In the genomic region with DNA sequence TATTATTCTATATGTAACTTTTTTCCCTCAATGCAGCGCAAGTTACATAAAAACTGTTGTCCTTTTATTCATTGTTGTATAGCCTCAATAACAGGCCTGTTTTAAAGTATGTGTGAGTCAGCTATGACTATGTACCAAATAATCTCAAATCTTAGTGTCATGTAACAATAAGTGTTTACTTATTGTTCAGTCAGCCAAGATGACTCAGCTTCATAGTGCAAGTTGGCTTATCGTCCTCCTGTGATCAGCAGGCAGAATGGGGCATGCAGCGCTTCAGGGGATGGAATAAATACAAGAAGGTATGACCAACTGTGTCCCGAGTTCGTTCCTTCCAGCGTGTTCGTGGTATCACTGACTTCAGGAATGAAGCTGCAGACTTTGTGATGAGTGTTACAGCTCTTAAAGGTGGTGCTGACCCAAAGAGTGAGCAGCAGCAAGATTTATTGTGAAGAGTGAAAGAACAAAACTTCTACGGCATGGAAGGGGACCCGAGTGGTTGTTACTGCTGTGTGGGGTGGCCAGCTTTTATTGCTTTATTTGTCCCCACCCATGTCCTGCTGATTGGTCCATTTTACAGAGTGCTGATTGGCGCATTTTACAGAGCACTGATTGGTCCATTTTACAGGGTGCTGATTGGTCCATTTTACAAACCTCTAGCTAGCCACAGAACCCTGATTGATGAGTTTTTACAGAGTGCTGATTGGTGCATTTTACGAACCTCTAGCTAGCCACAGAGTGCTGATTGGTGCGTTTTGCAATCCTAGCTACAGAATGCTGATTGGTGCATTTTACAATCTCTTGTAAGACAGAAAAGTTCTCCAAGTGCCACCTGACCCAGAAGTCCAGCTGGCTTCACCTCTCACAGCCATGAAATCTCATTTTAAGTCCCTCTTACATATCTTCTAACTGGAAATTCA, we compare ENCODE assay signal across 1 cellular context.
TF ChIP-seq lines count a peak whose summit lies in the region.

No MANE protein-coding gene starts in this region.

TF ChIP-seq in HEK293, 187 proteins besides CTCF, POLR2A, EP300 and RAD21 (continued from another document and continues in another):
- TF ChIP-seq SP2 (tag by site-specific recombination; IDR thresholded peaks at IDR 0.05): no peak
- TF ChIP-seq ZNF175 (tag by site-specific recombination; IDR thresholded peaks at IDR 0.05): no peak
- no peak for TF ChIP-seq KLF7 (tag by site-specific recombination; IDR thresholded peaks at IDR 0.05; ENCODE audit: borderline replicate concordance)
- no peak for TF ChIP-seq ZNF837 (tag by site-specific recombination; IDR thresholded peaks at IDR 0.05)
- TF ChIP-seq RBAK (tag by site-specific recombination; IDR thresholded peaks at IDR 0.05): peak; percentile 71; the same call in 1 of the 2 replicates
- no peak for TF ChIP-seq ZNF473 (tag by site-specific recombination; IDR thresholded peaks at IDR 0.05)
- TF ChIP-seq ZNF335 (tag by site-specific recombination; conservative IDR thresholded peaks at IDR 0.05): peak; percentile 41
- no peak for TF ChIP-seq ZNF423 (tag by site-specific recombination; IDR thresholded peaks at IDR 0.05)
- TF ChIP-seq ZFP37 (tag by site-specific recombination; IDR thresholded peaks at IDR 0.05): 0 out of 2 replicates have a peak, but pooled peaks have one; percentile 61
- TF ChIP-seq, protein P1, sequence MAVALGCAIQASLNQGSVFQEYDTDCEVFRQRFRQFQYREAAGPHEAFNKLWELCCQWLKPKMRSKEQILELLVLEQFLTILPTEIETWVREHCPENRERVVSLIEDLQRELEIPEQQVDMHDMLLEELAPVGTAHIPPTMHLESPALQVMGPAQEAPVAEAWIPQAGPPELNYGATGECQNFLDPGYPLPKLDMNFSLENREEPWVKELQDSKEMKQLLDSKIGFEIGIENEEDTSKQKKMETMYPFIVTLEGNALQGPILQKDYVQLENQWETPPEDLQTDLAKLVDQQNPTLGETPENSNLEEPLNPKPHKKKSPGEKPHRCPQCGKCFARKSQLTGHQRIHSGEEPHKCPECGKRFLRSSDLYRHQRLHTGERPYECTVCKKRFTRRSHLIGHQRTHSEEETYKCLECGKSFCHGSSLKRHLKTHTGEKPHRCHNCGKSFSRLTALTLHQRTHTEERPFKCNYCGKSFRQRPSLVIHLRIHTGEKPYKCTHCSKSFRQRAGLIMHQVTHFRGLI (tag by site-specific recombination; IDR thresholded peaks at IDR 0.05): no peak
- TF ChIP-seq ZNF184 (tag by site-specific recombination; IDR thresholded peaks at IDR 0.05): peak; percentile 92
- no peak for TF ChIP-seq ZNF48 (tag by site-specific recombination; IDR thresholded peaks at IDR 0.05)
- 0 out of 2 replicates have a peak, but pooled peaks have one; percentile 19 for TF ChIP-seq ZNF843 (tag by site-specific recombination; IDR thresholded peaks at IDR 0.05)
- peak; percentile 40; the same call in 1 of the 2 replicates for TF ChIP-seq SP3 (tag by site-specific recombination; IDR thresholded peaks at IDR 0.05)
- no peak for TF ChIP-seq ZNF24 (tag by site-specific recombination; IDR thresholded peaks at IDR 0.05)
- no peak for TF ChIP-seq ZNF132 (tag by site-specific recombination; IDR thresholded peaks at IDR 0.05; ENCODE audit: borderline replicate concordance)
- TF ChIP-seq ZNF664 (tag by site-specific recombination; IDR thresholded peaks at IDR 0.05): no peak
- no peak for TF ChIP-seq ZNF830 (tag by site-specific recombination; IDR thresholded peaks at IDR 0.05; ENCODE audit: low read depth)
- no peak for TF ChIP-seq ZFP41 (tag by site-specific recombination; IDR thresholded peaks at IDR 0.05; ENCODE audit: borderline replicate concordance)
- TF ChIP-seq, protein P2, sequence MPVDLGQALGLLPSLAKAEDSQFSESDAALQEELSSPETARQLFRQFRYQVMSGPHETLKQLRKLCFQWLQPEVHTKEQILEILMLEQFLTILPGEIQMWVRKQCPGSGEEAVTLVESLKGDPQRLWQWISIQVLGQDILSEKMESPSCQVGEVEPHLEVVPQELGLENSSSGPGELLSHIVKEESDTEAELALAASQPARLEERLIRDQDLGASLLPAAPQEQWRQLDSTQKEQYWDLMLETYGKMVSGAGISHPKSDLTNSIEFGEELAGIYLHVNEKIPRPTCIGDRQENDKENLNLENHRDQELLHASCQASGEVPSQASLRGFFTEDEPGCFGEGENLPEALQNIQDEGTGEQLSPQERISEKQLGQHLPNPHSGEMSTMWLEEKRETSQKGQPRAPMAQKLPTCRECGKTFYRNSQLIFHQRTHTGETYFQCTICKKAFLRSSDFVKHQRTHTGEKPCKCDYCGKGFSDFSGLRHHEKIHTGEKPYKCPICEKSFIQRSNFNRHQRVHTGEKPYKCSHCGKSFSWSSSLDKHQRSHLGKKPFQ (tag by site-specific recombination; IDR thresholded peaks at IDR 0.05): no peak
- no peak for TF ChIP-seq ZNF324 (tag by site-specific recombination; IDR thresholded peaks at IDR 0.05)
- no peak for TF ChIP-seq ZBTB1 (tag by site-specific recombination; IDR thresholded peaks at IDR 0.05)
- TF ChIP-seq, protein P3, sequence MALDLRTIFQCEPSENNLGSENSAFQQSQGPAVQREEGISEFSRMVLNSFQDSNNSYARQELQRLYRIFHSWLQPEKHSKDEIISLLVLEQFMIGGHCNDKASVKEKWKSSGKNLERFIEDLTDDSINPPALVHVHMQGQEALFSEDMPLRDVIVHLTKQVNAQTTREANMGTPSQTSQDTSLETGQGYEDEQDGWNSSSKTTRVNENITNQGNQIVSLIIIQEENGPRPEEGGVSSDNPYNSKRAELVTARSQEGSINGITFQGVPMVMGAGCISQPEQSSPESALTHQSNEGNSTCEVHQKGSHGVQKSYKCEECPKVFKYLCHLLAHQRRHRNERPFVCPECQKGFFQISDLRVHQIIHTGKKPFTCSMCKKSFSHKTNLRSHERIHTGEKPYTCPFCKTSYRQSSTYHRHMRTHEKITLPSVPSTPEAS (tag by site-specific recombination; IDR thresholded peaks at IDR 0.05): no peak
- no peak for TF ChIP-seq KLF1 (tag by site-specific recombination; IDR thresholded peaks at IDR 0.05)
- no peak for TF ChIP-seq ZNF221 (tag by site-specific recombination; IDR thresholded peaks at IDR 0.05; ENCODE audit: borderline replicate concordance)
- TF ChIP-seq, protein P4, sequence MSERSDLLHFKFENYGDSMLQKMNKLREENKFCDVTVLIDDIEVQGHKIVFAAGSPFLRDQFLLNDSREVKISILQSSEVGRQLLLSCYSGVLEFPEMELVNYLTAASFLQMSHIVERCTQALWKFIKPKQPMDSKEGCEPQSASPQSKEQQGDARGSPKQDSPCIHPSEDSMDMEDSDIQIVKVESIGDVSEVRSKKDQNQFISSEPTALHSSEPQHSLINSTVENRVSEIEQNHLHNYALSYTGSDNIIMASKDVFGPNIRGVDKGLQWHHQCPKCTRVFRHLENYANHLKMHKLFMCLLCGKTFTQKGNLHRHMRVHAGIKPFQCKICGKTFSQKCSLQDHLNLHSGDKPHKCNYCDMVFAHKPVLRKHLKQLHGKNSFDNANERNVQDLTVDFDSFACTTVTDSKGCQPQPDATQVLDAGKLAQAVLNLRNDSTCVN (tag by site-specific recombination; optimal IDR thresholded peaks at IDR 0.05): no peak
- no peak for TF ChIP-seq ZNF223 (tag by site-specific recombination; IDR thresholded peaks at IDR 0.05)
- TF ChIP-seq ZNF654 (tag by site-specific recombination; IDR thresholded peaks at IDR 0.05; ENCODE audit: low read depth): no peak
- peak; percentile 52 for TF ChIP-seq GLIS1 (tag by site-specific recombination; IDR thresholded peaks at IDR 0.05)
- TF ChIP-seq ZNF37A (tag by site-specific recombination; IDR thresholded peaks at IDR 0.05): no peak
- TF ChIP-seq, protein P5, sequence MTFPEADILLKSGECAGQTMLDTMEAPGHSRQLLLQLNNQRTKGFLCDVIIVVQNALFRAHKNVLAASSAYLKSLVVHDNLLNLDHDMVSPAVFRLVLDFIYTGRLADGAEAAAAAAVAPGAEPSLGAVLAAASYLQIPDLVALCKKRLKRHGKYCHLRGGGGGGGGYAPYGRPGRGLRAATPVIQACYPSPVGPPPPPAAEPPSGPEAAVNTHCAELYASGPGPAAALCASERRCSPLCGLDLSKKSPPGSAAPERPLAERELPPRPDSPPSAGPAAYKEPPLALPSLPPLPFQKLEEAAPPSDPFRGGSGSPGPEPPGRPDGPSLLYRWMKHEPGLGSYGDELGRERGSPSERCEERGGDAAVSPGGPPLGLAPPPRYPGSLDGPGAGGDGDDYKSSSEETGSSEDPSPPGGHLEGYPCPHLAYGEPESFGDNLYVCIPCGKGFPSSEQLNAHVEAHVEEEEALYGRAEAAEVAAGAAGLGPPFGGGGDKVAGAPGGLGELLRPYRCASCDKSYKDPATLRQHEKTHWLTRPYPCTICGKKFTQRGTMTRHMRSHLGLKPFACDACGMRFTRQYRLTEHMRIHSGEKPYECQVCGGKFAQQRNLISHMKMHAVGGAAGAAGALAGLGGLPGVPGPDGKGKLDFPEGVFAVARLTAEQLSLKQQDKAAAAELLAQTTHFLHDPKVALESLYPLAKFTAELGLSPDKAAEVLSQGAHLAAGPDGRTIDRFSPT (tag by site-specific recombination; IDR thresholded peaks at IDR 0.05): peak; percentile 84
- TF ChIP-seq, protein P6, sequence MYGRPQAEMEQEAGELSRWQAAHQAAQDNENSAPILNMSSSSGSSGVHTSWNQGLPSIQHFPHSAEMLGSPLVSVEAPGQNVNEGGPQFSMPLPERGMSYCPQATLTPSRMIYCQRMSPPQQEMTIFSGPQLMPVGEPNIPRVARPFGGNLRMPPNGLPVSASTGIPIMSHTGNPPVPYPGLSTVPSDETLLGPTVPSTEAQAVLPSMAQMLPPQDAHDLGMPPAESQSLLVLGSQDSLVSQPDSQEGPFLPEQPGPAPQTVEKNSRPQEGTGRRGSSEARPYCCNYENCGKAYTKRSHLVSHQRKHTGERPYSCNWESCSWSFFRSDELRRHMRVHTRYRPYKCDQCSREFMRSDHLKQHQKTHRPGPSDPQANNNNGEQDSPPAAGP (tag by site-specific recombination; IDR thresholded peaks at IDR 0.05): no peak; the same call in 1 of the 2 replicates
- no peak for TF ChIP-seq MEIS1 (CRISPR knock-in tag; IDR thresholded peaks at IDR 0.05; ENCODE audit: borderline replicate concordance)
- no peak for TF ChIP-seq SCRT2 (tag by site-specific recombination; IDR thresholded peaks at IDR 0.05)
- TF ChIP-seq, protein P7, sequence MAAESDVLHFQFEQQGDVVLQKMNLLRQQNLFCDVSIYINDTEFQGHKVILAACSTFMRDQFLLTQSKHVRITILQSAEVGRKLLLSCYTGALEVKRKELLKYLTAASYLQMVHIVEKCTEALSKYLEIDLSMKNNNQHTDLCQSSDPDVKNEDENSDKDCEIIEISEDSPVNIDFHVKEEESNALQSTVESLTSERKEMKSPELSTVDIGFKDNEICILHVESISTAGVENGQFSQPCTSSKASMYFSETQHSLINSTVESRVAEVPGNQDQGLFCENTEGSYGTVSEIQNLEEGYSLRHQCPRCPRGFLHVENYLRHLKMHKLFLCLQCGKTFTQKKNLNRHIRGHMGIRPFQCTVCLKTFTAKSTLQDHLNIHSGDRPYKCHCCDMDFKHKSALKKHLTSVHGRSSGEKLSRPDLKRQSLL (tag by site-specific recombination; IDR thresholded peaks at IDR 0.05): no peak
- no peak for TF ChIP-seq ZBTB7A (tag by site-specific recombination; IDR thresholded peaks at IDR 0.05; ENCODE audit: low read depth)
- TF ChIP-seq, protein P8, sequence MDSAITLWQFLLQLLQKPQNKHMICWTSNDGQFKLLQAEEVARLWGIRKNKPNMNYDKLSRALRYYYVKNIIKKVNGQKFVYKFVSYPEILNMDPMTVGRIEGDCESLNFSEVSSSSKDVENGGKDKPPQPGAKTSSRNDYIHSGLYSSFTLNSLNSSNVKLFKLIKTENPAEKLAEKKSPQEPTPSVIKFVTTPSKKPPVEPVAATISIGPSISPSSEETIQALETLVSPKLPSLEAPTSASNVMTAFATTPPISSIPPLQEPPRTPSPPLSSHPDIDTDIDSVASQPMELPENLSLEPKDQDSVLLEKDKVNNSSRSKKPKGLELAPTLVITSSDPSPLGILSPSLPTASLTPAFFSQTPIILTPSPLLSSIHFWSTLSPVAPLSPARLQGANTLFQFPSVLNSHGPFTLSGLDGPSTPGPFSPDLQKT (IDR thresholded peaks at IDR 0.05; ENCODE audit: borderline replicate concordance, low read depth, low read length): no peak
- TF ChIP-seq, protein P9, sequence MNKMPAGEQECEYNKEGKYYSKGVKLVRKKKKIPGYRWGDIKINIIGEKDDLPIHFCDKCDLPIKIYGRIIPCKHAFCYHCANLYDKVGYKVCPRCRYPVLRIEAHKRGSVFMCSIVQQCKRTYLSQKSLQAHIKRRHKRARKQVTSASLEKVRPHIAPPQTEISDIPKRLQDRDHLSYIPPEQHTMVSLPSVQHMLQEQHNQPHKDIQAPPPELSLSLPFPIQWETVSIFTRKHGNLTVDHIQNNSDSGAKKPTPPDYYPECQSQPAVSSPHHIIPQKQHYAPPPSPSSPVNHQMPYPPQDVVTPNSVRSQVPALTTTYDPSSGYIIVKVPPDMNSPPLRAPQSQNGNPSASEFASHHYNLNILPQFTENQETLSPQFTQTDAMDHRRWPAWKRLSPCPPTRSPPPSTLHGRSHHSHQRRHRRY (tag by site-specific recombination; IDR thresholded peaks at IDR 0.05): no peak
- no peak for TF ChIP-seq WT1 (tag by site-specific recombination; IDR thresholded peaks at IDR 0.05)
- TF ChIP-seq HOXA7 (CRISPR knock-in tag; IDR thresholded peaks at IDR 0.05; ENCODE audit: borderline replicate concordance): no peak
- no peak for TF ChIP-seq HOXC10 (CRISPR knock-in tag; IDR thresholded peaks at IDR 0.05)
- TF ChIP-seq ZNF585B (tag by site-specific recombination; IDR thresholded peaks at IDR 0.05): no peak
- TF ChIP-seq ZNF114 (tag by site-specific recombination; IDR thresholded peaks at IDR 0.05): no peak
- TF ChIP-seq ZNF266 (tag by site-specific recombination; IDR thresholded peaks at IDR 0.05; ENCODE audit: low read depth): no peak
- no peak for TF ChIP-seq ZNF785 (tag by site-specific recombination; IDR thresholded peaks at IDR 0.05)
- no peak for TF ChIP-seq ZNF571 (tag by site-specific recombination; IDR thresholded peaks at IDR 0.05)
- no peak for TF ChIP-seq ZNF768 (tag by site-specific recombination; IDR thresholded peaks at IDR 0.05)
- TF ChIP-seq KLF10 (tag by site-specific recombination; IDR thresholded peaks at IDR 0.05): no peak
- no peak for TF ChIP-seq HOXD13 (CRISPR knock-in tag; IDR thresholded peaks at IDR 0.05; ENCODE audit: borderline replicate concordance)
- TF ChIP-seq ZNF174 (tag by site-specific recombination; IDR thresholded peaks at IDR 0.05): no peak
- no peak for TF ChIP-seq ZNF777 (tag by site-specific recombination; IDR thresholded peaks at IDR 0.05; ENCODE audit: borderline replicate concordance)
- TF ChIP-seq ZBTB17 (tag by site-specific recombination; IDR thresholded peaks at IDR 0.05): no peak
- no peak for TF ChIP-seq REPIN1 (tag by site-specific recombination; IDR thresholded peaks at IDR 0.05; ENCODE audit: low read depth)
- TF ChIP-seq ZNF677 (tag by site-specific recombination; IDR thresholded peaks at IDR 0.05): no peak
- TF ChIP-seq, protein P10, sequence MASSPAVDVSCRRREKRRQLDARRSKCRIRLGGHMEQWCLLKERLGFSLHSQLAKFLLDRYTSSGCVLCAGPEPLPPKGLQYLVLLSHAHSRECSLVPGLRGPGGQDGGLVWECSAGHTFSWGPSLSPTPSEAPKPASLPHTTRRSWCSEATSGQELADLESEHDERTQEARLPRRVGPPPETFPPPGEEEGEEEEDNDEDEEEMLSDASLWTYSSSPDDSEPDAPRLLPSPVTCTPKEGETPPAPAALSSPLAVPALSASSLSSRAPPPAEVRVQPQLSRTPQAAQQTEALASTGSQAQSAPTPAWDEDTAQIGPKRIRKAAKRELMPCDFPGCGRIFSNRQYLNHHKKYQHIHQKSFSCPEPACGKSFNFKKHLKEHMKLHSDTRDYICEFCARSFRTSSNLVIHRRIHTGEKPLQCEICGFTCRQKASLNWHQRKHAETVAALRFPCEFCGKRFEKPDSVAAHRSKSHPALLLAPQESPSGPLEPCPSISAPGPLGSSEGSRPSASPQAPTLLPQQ (tag by site-specific recombination; IDR thresholded peaks at IDR 0.05): peak; percentile 83; the same call in 1 of the 2 replicates
